Comparison of ENCODE assay signal across 22 cellular contexts in the genomic region with DNA sequence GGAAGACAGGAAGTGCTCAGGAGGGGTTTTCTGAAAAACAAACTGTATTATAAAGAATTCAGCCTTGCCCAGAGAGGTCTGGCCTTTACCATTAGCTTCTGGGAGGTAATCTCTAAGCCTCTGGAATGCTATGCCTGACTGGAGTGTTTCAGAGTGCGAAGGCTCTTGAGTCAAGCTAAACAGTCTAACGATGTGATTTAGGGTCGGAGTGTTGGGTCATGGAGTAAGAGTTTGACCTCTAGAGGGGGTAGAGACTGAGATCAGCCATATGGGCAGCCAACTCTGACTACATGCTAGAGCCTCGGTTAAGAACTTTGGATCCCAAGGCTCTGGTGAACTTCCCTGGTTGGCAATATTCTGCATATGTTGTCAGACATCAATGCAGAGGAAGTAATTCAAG. TPM values are rescaled to one million over a fixed set of nuclear protein-coding genes. Genes with fewer than 3 reads are reported as not detected.
DNase-seq lines count a peak whose midpoint lies in the region; ATAC-seq, FAIRE-seq and TF ChIP-seq lines count a peak whose summit lies in the region.
"Had no signal": no experiment of that assay in that cellular context is flagged by ENCODE, and none has a peak within 500 bp of the region (broad histone marks: within the 10 kb centered on the region; RNA-seq: fewer than 3 reads in every experiment).

No MANE protein-coding gene starts in this region.

- no peaks in the 10 kb centered on the region for H3K27me3 ChIP-seq in spleen (replicated peaks in 1 of 7)
- H3K27me3 ChIP-seq: left lung, sigmoid colon, uterus had no signal

- CTCF ChIA-PET in activated naive CD4-positive, alpha-beta T cell treated with anti-CD3 and anti-CD28 coated beads, Interleukin-2, amount 10 ng/mL, durations not matched to agents 7 days and 5 days (lab: Charles Lee), result no interaction called here
- CTCF ChIA-PET in WTC11 (lab: Charles Lee), result interaction anchor here (1.0 to 1.8 kb wide), 2 partner anchors 42 to 247 kb away, joined by 3 to 9 read pairs; no protein-coding TSS in a partner anchor

- no peak overlapping the region for H3K4me3 ChIP-seq in spleen
- H3K4me3 ChIP-seq: left lung, sigmoid colon, uterus had no signal

- no peak overlapping the region for H3K4me3 Mint-ChIP-seq in activated naive CD4-positive, alpha-beta T cell treated with anti-CD3 and anti-CD28 coated beads, Interleukin-2, amount 10 ng/mL, durations not matched to agents 7 days and 5 days
- H3K4me3 Mint-ChIP-seq in WTC11, result no peak overlapping the region
- H3K4me3 Mint-ChIP-seq: activated CD4-positive, alpha-beta memory T cell treated with anti-CD3 and anti-CD28 coated beads for 36 hours; activated naive CD8-positive, alpha-beta T cell; effector memory CD8-positive, alpha-beta T cell; T-helper 1 cell treated with Interleukin-12 subunit alpha and Interleukin-12 subunit beta and Interleukin-4 antibody, amounts not matched to agents 30 μg/mL and 1 μg/mL, for 36 hours had no signal

- no peak for DNase-seq in activated naive CD4-positive, alpha-beta T cell treated with anti-CD3 and anti-CD28 coated beads, Interleukin-2, amount 10 ng/mL, durations not matched to agents 7 days and 5 days
- DNase-seq in activated naive CD4-positive, alpha-beta T cell (lab: John Stamatoyannopoulos, UW), result no peak
- DNase-seq in WTC11 (ENCODE audit: low spot score) (no peak), islet precursor cell (peak; percentile 60), spleen (no peak), globus pallidus (ENCODE audit: low spot score) (no peak), GM19239 (ENCODE audit: insufficient read length, low spot score) (no peak)
- no peak for DNase-seq in activated CD4-positive, CD25-positive, alpha-beta regulatory T cell (lab: John Stamatoyannopoulos, UW)
- DNase-seq: activated CD4-positive, alpha-beta memory T cell treated with anti-CD3 and anti-CD28 coated beads for 36 hours; activated T-cell treated with anti-CD3 and anti-CD28 coated beads, Interleukin-2, amount 50 U/mL, for 1 hour; COR-L47; effector memory CD8-positive, alpha-beta T cell; EL; left lung; NCI-H1436; occipital lobe; SIG-M5; sigmoid colon; uterus; WERI-Rb-1 had no signal

- H3K9me3 ChIP-seq in spleen, result no peaks in the 10 kb centered on the region
- H3K9me3 ChIP-seq: left lung, sigmoid colon, uterus had no signal

- TF ChIP-seq CTCF in WTC11 (IDR thresholded peaks at IDR 0.05) (no peak), spleen (IDR thresholded peaks at IDR 0.05 in 8 of 11, conservative IDR thresholded peaks at IDR 0.05 in 3 of 11) (no peak)

- POLR2A ChIA-PET in WTC11 (lab: Charles Lee), result no interaction called here

- H3K27ac ChIP-seq in spleen, result peak overlapping the region in 6 of 8 donors; percentile 41 to 77 (median 64)
- H3K27ac ChIP-seq: left lung, uterus, WERI-Rb-1 had no signal

- 79 to 91% (median 85%) methylated on average over 4 of the region's 4 CpGs for WGBS in spleen, 5 donors

- H3K36me3 Mint-ChIP-seq in activated naive CD4-positive, alpha-beta T cell treated with anti-CD3 and anti-CD28 coated beads, Interleukin-2, amount 10 ng/mL, durations not matched to agents 7 days and 5 days, result peaks cover 56% of the 10 kb centered on the region
- H3K36me3 Mint-ChIP-seq in WTC11, result peaks cover 51% of the 10 kb centered on the region

- no peaks in the 10 kb centered on the region for H3K27me3 Mint-ChIP-seq in activated naive CD4-positive, alpha-beta T cell treated with anti-CD3 and anti-CD28 coated beads, Interleukin-2, amount 10 ng/mL, durations not matched to agents 7 days and 5 days
- H3K27me3 Mint-ChIP-seq in WTC11 (ENCODE audit: low read depth), result no peaks in the 10 kb centered on the region
- H3K27me3 Mint-ChIP-seq: activated CD4-positive, alpha-beta memory T cell treated with anti-CD3 and anti-CD28 coated beads for 36 hours; activated naive CD8-positive, alpha-beta T cell; effector memory CD8-positive, alpha-beta T cell had no signal

- no peaks in the 10 kb centered on the region for H3K9me3 Mint-ChIP-seq in activated naive CD4-positive, alpha-beta T cell treated with anti-CD3 and anti-CD28 coated beads, Interleukin-2, amount 10 ng/mL, durations not matched to agents 7 days and 5 days
- no peaks in the 10 kb centered on the region for H3K9me3 Mint-ChIP-seq in WTC11
- H3K9me3 Mint-ChIP-seq: activated CD4-positive, alpha-beta memory T cell treated with anti-CD3 and anti-CD28 coated beads for 36 hours; effector memory CD8-positive, alpha-beta T cell; T-helper 1 cell treated with Interleukin-12 subunit alpha and Interleukin-12 subunit beta and Interleukin-4 antibody, amounts not matched to agents 30 μg/mL and 1 μg/mL, for 36 hours had no signal

- peak overlapping the region; percentile 5 for H3K27ac Mint-ChIP-seq in activated naive CD4-positive, alpha-beta T cell treated with anti-CD3 and anti-CD28 coated beads, Interleukin-2, amount 10 ng/mL, durations not matched to agents 7 days and 5 days
- no peak overlapping the region for H3K27ac Mint-ChIP-seq in WTC11
- H3K27ac Mint-ChIP-seq: activated CD4-positive, alpha-beta memory T cell treated with anti-CD3 and anti-CD28 coated beads for 36 hours; activated naive CD8-positive, alpha-beta T cell; T-helper 1 cell treated with Interleukin-12 subunit alpha and Interleukin-12 subunit beta and Interleukin-4 antibody, amounts not matched to agents 30 μg/mL and 1 μg/mL, for 36 hours had no signal

- FAIRE-seq in GM19239 (lab: Jason Lieb, UNC), result no peak

- peaks cover 0 to 98% (median 73%) of the 10 kb centered on the region in 6 donors for H3K36me3 ChIP-seq in spleen
- H3K36me3 ChIP-seq: uterus had no signal

- peak; percentile 88 for ATAC-seq in WTC11
- ATAC-seq: effector memory CD8-positive, alpha-beta T cell; left lung had no signal

- peaks cover 26% of the 10 kb centered on the region for H3K4me1 Mint-ChIP-seq in activated naive CD4-positive, alpha-beta T cell treated with anti-CD3 and anti-CD28 coated beads, Interleukin-2, amount 10 ng/mL, durations not matched to agents 7 days and 5 days
- H3K4me1 Mint-ChIP-seq in WTC11, result no peaks in the 10 kb centered on the region

- intact Hi-C loops in spleen (cut with DNase I; ENCODE audit: low total_unique reads), result no loop called here

- H3K4me1 ChIP-seq in spleen, result peaks cover 18 to 76% (median 50%) of the 10 kb centered on the region in 6 donors
- H3K4me1 ChIP-seq: uterus had no signal

- TF ChIP-seq POLR2A in spleen (IDR thresholded peaks at IDR 0.05), result no peak

TF ChIP-seq in WTC11, 78 proteins besides CTCF, POLR2A, EP300 and RAD21:
- no peak for TF ChIP-seq TEAD1 (CRISPR knock-in tag; IDR thresholded peaks at IDR 0.05)
- TF ChIP-seq, protein P1, sequence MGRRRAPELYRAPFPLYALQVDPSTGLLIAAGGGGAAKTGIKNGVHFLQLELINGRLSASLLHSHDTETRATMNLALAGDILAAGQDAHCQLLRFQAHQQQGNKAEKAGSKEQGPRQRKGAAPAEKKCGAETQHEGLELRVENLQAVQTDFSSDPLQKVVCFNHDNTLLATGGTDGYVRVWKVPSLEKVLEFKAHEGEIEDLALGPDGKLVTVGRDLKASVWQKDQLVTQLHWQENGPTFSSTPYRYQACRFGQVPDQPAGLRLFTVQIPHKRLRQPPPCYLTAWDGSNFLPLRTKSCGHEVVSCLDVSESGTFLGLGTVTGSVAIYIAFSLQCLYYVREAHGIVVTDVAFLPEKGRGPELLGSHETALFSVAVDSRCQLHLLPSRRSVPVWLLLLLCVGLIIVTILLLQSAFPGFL (CRISPR knock-in tag; IDR thresholded peaks at IDR 0.05; ENCODE audit: borderline replicate concordance), result no peak
- TF ChIP-seq GTF2I (CRISPR knock-in tag; conservative IDR thresholded peaks at IDR 0.05), result no peak
- no peak for TF ChIP-seq MXD4 (CRISPR knock-in tag; IDR thresholded peaks at IDR 0.05; ENCODE audit: borderline replicate concordance)
- no peak for TF ChIP-seq SP1 (CRISPR knock-in tag; conservative IDR thresholded peaks at IDR 0.05)
- no peak for TF ChIP-seq CREB1 (CRISPR knock-in tag; IDR thresholded peaks at IDR 0.05)
- TF ChIP-seq, protein P2, sequence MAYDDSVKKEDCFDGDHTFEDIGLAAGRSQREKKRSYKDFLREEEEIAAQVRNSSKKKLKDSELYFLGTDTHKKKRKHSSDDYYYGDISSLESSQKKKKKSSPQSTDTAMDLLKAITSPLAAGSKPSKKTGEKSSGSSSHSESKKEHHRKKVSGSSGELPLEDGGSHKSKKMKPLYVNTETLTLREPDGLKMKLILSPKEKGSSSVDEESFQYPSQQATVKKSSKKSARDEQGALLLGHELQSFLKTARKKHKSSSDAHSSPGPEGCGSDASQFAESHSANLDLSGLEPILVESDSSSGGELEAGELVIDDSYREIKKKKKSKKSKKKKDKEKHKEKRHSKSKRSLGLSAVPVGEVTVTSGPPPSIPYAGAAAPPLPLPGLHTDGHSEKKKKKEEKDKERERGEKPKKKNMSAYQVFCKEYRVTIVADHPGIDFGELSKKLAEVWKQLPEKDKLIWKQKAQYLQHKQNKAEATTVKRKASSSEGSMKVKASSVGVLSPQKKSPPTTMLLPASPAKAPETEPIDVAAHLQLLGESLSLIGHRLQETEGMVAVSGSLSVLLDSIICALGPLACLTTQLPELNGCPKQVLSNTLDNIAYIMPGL (CRISPR knock-in tag; IDR thresholded peaks at IDR 0.05), result no peak
TF ChIP-seq in WTC11: peak in this region for 0.

RNA-seq across cellular contexts. Expression of gene BOD1L1, which starts 15.0 kb away (rescaled TPM):
- 31.9 to 43.5 TPM (median 32.4 TPM) in 3 replicates for total RNA-seq in WTC11 (2021)
- total RNA-seq in spleen, result 10 to 100 TPM; 64.5 to 83.3 (median 74.3) TPM
- 10 to 100 TPM; 16.2 to 17.1 (median 16.3) TPM for polyA plus RNA-seq in spleen
